14 cellular contexts compared by ENCODE assay signal in genomic region chr6:119979862-119980261, GRCh38.
DNase-seq lines count a peak whose midpoint lies in the region; ATAC-seq and TF ChIP-seq lines count a peak whose summit lies in the region.
"Had no signal": no experiment of that assay in that cellular context is flagged by ENCODE, and none has a peak within 500 bp of the region (broad histone marks: within the 10 kb centered on the region; RNA-seq: fewer than 3 reads in every experiment).

No MANE protein-coding gene starts in this region.

- 0% methylated on average over 1 of the region's 1 CpG for WGBS in GM23248 (ENCODE audit: low coverage in 1 of 2, low lambda C conversion rate in 2 of 2, missing lambda C conversion rate in 2 of 2), 2 experiments

- TF ChIP-seq CTCF in AG09319 (IDR thresholded peaks at IDR 0.05; ENCODE audit: low read depth, low read length): peak; percentile 31
- peak; percentile 69 for TF ChIP-seq CTCF in foreskin keratinocyte (conservative IDR thresholded peaks at IDR 0.05)

- H3K79me2 ChIP-seq in GM23248 (ENCODE audit: insufficient read depth): no peaks in the 10 kb centered on the region

- H3K36me3 ChIP-seq in GM23248 (ENCODE audit: low read depth): no peaks in the 10 kb centered on the region
- H3K36me3 ChIP-seq: left lung, SJSA1 had no signal

- H3K27ac ChIP-seq in GM23248 (no peak overlapping the region), foreskin keratinocyte (no peak overlapping the region)
- H3K27ac ChIP-seq: left lung, SJSA1 had no signal

- no peaks in the 10 kb centered on the region for H3K27me3 ChIP-seq in GM23248 (replicated peaks; ENCODE audit: insufficient read depth)
- H3K27me3 ChIP-seq in foreskin keratinocyte: no peaks in the 10 kb centered on the region
- H3K27me3 ChIP-seq: left lung, SJSA1 had no signal

- no peaks in the 10 kb centered on the region for H4K20me1 ChIP-seq in GM23248 (ENCODE audit: insufficient read depth)

- H3K4me1 ChIP-seq in GM23248 (ENCODE audit: insufficient read depth): no peaks in the 10 kb centered on the region
- H3K4me1 ChIP-seq in foreskin keratinocyte: no peaks in the 10 kb centered on the region
- H3K4me1 ChIP-seq: left lung, SJSA1 had no signal

- H2AFZ ChIP-seq in GM23248: no peak overlapping the region

- no peak overlapping the region for H3K4me2 ChIP-seq in GM23248 (ENCODE audit: unreplicated experiment)

- H3K9me2 ChIP-seq in GM23248 (ENCODE audit: insufficient read depth): no peaks in the 10 kb centered on the region

- no peaks in the 10 kb centered on the region for H3K9me3 ChIP-seq in GM23248 (ENCODE audit: low read depth)
- H3K9me3 ChIP-seq: left lung, SJSA1 had no signal

- no peak for DNase-seq in AG09319 (ENCODE audit: extremely low read depth, low read depth)
- peak; percentile 44 for DNase-seq in GM23248
- DNase-seq in RPMI7951 (ENCODE audit: low read depth): peak; percentile 8
- DNase-seq in foreskin keratinocyte: peak in 1 of 2 donors; percentile 17
- DNase-seq in activated gamma-delta T cell treated with Interleukin-2 at 50 U/mL for 16 hours: no peak
- no peak for DNase-seq in NCI-H1694 (lab: John Stamatoyannopoulos, UW)
- no peak for DNase-seq in activated naive CD4-positive, alpha-beta T cell treated with Interleukin-2 at 50 U/mL for 16 hours
- DNase-seq in NCI-H1436 (lab: John Stamatoyannopoulos, UW): no peak
- DNase-seq: activated CD4-positive, alpha-beta memory T cell treated with anti-CD3 and anti-CD28 coated beads, Interleukin-2, amount 10 ng/mL, durations not matched to agents 7 days and 5 days; activated naive CD8-positive, alpha-beta T cell treated with anti-CD3 and anti-CD28 coated beads, Interleukin-2, amount 10 ng/mL, durations not matched to agents 7 days and 5 days; left lung; NCI-H146; retina had no signal

- in situ Hi-C loops in GM23248 (cut with MboI): no loop called here

- no peak for ATAC-seq in foreskin keratinocyte
- ATAC-seq: left lung had no signal

- H3K9ac ChIP-seq in GM23248: no peak overlapping the region

- no peak overlapping the region for H3K4me3 ChIP-seq in GM23248
- H3K4me3 ChIP-seq: left lung, SJSA1 had no signal

- H3F3A ChIP-seq in GM23248 (ENCODE audit: insufficient read depth): no peaks in the 10 kb centered on the region

Comparison
In these comparisons a context has a peak if more than half of its experiments do, and no peak if none do; other contexts are left out.
1. DNase-seq: peak in GM23248 (single experiment) and RPMI7951 (single experiment); none in AG09319 (single experiment), activated gamma-delta T cell treated with Interleukin-2 at 50 U/mL for 16 hours (single experiment), NCI-H1694 (single experiment), activated naive CD4-positive, alpha-beta T cell treated with Interleukin-2 at 50 U/mL for 16 hours (single experiment) and NCI-H1436 (single experiment).